In the genomic region with DNA sequence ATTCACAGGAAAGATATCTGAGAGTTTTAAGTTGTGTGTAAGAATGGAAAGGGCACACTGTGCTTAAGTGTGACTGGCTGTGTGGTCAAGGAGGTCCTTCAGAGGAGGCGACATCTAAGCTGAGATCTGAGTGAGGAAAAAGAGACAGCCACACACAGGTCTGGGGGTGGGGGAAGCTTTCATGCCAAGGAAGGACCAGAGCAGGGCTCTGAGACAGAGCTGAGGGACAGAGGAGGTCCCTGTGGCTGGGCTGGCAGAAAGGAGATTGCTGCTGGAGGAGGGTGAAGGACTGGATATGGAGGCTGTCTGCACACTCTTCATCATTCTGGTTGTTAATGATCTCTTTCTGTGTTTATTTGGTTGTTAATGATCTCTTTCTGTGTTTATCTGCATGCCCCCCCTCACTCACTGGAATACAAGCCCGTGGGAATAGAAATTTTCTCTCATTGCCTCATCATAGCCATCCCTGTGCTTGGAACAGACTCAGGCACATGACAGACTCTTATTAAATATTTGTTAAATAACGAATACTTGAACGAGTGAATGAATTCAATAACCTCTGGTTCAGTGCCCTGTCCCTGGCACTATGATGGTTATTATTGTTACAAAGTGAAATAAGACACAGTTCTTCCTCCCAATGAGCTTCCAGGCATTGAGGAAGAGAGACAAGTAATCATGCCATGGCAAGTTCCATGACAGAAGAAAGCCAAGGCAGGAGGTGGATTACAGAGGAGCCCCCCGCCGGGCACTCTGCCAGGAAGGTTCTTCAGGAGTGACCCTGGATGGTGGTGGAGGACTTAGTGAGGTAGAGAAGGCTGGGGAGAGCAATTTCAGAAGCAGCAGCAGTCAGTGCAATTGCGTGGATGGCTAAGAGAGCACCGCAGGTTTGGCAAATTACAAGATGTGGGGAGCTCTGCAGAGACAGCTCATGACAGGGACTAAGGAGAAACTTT, we compare ENCODE assay signal across 24 cellular contexts.
"Had no signal": no experiment of that assay in that cellular context is flagged by ENCODE, and none has a peak within 500 bp of the region (broad histone marks: within the 10 kb centered on the region; RNA-seq: fewer than 3 reads in every experiment).

No MANE protein-coding gene starts in this region.

- H3K9me3 Mint-ChIP-seq: activated CD4-positive, alpha-beta T cell treated with anti-CD3 and anti-CD28 coated beads, Interleukin-2, amount 10 ng/mL, durations not matched to agents 7 days and 5 days; activated CD8-positive, alpha-beta T cell treated with anti-CD3 and anti-CD28 coated beads for 36 hours; activated T-helper 2 cell treated with anti-CD3 and anti-CD28 coated beads, Interferon-gamma antibody, Interleukin-2, Interleukin-4, amounts not matched to agents 10 μg/mL and 5 μg/mL and 100 μg/mL, durations not matched to agents 14 hours and 24 hours and 36 hours; natural killer cell treated with Interleukin-12 subunit alpha and Interleukin-12 subunit beta and Interleukin-15 and Interleukin-18, amount 100 ng/mL, for 72 hours; stimulated activated naive B cell treated with anti-CD40 and anti-IgM and Interleukin-4, amounts not matched to agents 10 μg/mL and 1 μg/mL and 100 μg/mL, for 72 hours had no signal

- ATAC-seq: activated CD8-positive, alpha-beta T cell treated with anti-CD3 and anti-CD28 coated beads for 36 hours; gastrocnemius medialis; mucosa of descending colon; natural killer cell treated with Interleukin-12 subunit alpha and Interleukin-12 subunit beta and Interleukin-15 and Interleukin-18, amount 100 ng/mL, for 72 hours; right cardiac atrium; SK-N-SH treated with all-trans-retinoic acid at 6 μM for 48 hours; stimulated activated naive B cell treated with anti-CD40 and anti-IgM and Interleukin-4, amounts not matched to agents 10 μg/mL and 1 μg/mL and 100 μg/mL, for 72 hours had no signal

- H3K4me3 Mint-ChIP-seq: activated CD4-positive, alpha-beta T cell treated with anti-CD3 and anti-CD28 coated beads, Interleukin-2, amount 10 ng/mL, durations not matched to agents 7 days and 5 days; activated CD8-positive, alpha-beta T cell treated with anti-CD3 and anti-CD28 coated beads for 36 hours; activated naive CD8-positive, alpha-beta T cell; natural killer cell treated with Interleukin-12 subunit alpha and Interleukin-12 subunit beta and Interleukin-15 and Interleukin-18, amount 100 ng/mL, for 72 hours; stimulated activated naive B cell treated with anti-CD40 and anti-IgM and Interleukin-4, amounts not matched to agents 10 μg/mL and 1 μg/mL and 100 μg/mL, for 72 hours had no signal

- H3K4me1 ChIP-seq: esophagus muscularis mucosa, gastrocnemius medialis, left ventricle myocardium inferior, tibial nerve had no signal

- DNase-seq: activated CD4-positive, alpha-beta T cell treated with anti-CD3 and anti-CD28 coated beads, Interleukin-2, amount 10 ng/mL, durations not matched to agents 7 days and 5 days; activated CD4-positive, CD25-positive, alpha-beta regulatory T cell treated with anti-CD3 and anti-CD28 coated beads, Interleukin-2, amount 50 U/mL, for 72 hours; activated CD8-positive, alpha-beta T cell treated with anti-CD3 and anti-CD28 coated beads for 36 hours; activated T-cell treated with anti-CD3 and anti-CD28 coated beads, Interleukin-2, amount 50 U/mL, for 48 hours; amniotic stem cell; brain microvascular endothelial cell; effector CD4-positive, alpha-beta T cell; gastrocnemius medialis; glutamatergic neuron; islet precursor cell; left ventricle myocardium inferior; mucosa of descending colon; nucleus accumbens; stimulated activated CD4-positive, alpha-beta T cell treated with anti-CD3 and anti-CD28 coated beads, Interleukin-15, amount 100 ng/mL, for 24 hours; stimulated activated CD4-positive, alpha-beta T cell treated with anti-CD3 and anti-CD28 coated beads, Interleukin-2, amount 100 ng/mL, for 24 hours; stimulated activated naive B cell treated with anti-CD40 and anti-IgM and Interleukin-4, amounts not matched to agents 10 μg/mL and 1 μg/mL and 100 μg/mL, for 72 hours; T-helper 2 cell had no signal

- H3K9me3 ChIP-seq: esophagus muscularis mucosa, gastrocnemius medialis, left ventricle myocardium inferior, mucosa of descending colon, tibial nerve had no signal

- H3K4me1 Mint-ChIP-seq: activated CD4-positive, alpha-beta T cell treated with anti-CD3 and anti-CD28 coated beads, Interleukin-2, amount 10 ng/mL, durations not matched to agents 7 days and 5 days had no signal

- H3K27me3 ChIP-seq: gastrocnemius medialis, tibial nerve had no signal

- H3K4me3 ChIP-seq: esophagus muscularis mucosa, gastrocnemius medialis, left ventricle myocardium inferior, mucosa of descending colon, tibial nerve had no signal

- H3K36me3 Mint-ChIP-seq: activated naive CD8-positive, alpha-beta T cell; natural killer cell treated with Interleukin-12 subunit alpha and Interleukin-12 subunit beta and Interleukin-15 and Interleukin-18, amount 100 ng/mL, for 72 hours; stimulated activated naive B cell treated with anti-CD40 and anti-IgM and Interleukin-4, amounts not matched to agents 10 μg/mL and 1 μg/mL and 100 μg/mL, for 72 hours had no signal

- H3K27ac ChIP-seq: brain microvascular endothelial cell, esophagus muscularis mucosa, gastrocnemius medialis, left ventricle myocardium inferior, tibial nerve had no signal

- H3K27ac Mint-ChIP-seq: activated CD4-positive, alpha-beta T cell treated with anti-CD3 and anti-CD28 coated beads, Interleukin-2, amount 10 ng/mL, durations not matched to agents 7 days and 5 days; activated CD8-positive, alpha-beta T cell treated with anti-CD3 and anti-CD28 coated beads for 36 hours; activated naive CD8-positive, alpha-beta T cell; activated T-helper 2 cell treated with anti-CD3 and anti-CD28 coated beads, Interferon-gamma antibody, Interleukin-2, Interleukin-4, amounts not matched to agents 10 μg/mL and 5 μg/mL and 100 μg/mL, durations not matched to agents 14 hours and 24 hours and 36 hours; natural killer cell treated with Interleukin-12 subunit alpha and Interleukin-12 subunit beta and Interleukin-15 and Interleukin-18, amount 100 ng/mL, for 72 hours; stimulated activated naive B cell treated with anti-CD40 and anti-IgM and Interleukin-4, amounts not matched to agents 10 μg/mL and 1 μg/mL and 100 μg/mL, for 72 hours had no signal

- H3K36me3 ChIP-seq: brain microvascular endothelial cell, esophagus muscularis mucosa, gastrocnemius medialis, left ventricle myocardium inferior, tibial nerve had no signal
